In the genomic region with DNA sequence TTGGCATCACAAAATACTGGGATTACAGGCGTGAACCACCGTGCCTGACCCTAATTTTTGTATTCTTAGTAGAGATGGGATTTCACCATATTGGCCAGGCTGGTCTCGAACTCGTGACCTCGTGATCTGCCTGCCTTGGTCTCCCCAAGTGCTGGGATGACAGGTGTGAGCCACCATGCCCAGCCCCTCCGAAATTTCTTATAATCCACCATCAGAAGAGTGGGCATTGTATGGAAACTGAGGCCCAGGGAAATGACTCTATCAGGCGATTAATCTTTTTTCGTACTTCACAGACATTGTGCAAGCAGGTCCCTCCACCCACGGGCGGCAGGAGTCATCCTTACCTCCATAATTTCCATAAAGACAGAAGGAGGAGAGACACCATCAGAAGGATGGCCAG, we compare ENCODE assay signal across 21 cellular contexts. TPM values are rescaled to one million over a fixed set of nuclear protein-coding genes. Genes with fewer than 3 reads are reported as not detected.
DNase-seq lines count a peak whose midpoint lies in the region; ATAC-seq, FAIRE-seq and TF ChIP-seq lines count a peak whose summit lies in the region.
"Had no signal": no experiment of that assay in that cellular context is flagged by ENCODE, and none has a peak within 500 bp of the region (broad histone marks: within the 10 kb centered on the region; RNA-seq: fewer than 3 reads in every experiment).

No MANE protein-coding gene starts in this region.

- intact Hi-C loops in activated CD4-positive, alpha-beta T cell treated with anti-CD3 and anti-CD28 coated beads, Interleukin-2, amount 10 ng/mL, durations not matched to agents 24 days and 14 days (cut with micrococcal nuclease), result no loop called here
- intact Hi-C loops in upper lobe of right lung (cut with DNase I), result no loop called here

- H3K4me3 ChIP-seq in upper lobe of right lung, result no peak overlapping the region
- H3K4me3 ChIP-seq: HAP-1 had no signal

- no peaks in the 10 kb centered on the region for H3K36me3 ChIP-seq in upper lobe of right lung
- H3K36me3 ChIP-seq: HAP-1 had no signal

- TF ChIP-seq CTCF in upper lobe of right lung (IDR thresholded peaks at IDR 0.05), result no peak

- no peak for ATAC-seq in upper lobe of right lung

- no peaks in the 10 kb centered on the region for H3K4me1 Mint-ChIP-seq in activated CD4-positive, alpha-beta T cell treated with anti-CD3 and anti-CD28 coated beads, Interleukin-2, amount 10 ng/mL, durations not matched to agents 24 days and 14 days
- H3K4me1 Mint-ChIP-seq in activated CD4-positive, alpha-beta T cell treated with anti-CD3 and anti-CD28 coated beads, Interleukin-2, amount 10 ng/mL, durations not matched to agents 7 days and 5 days, result no peaks in the 10 kb centered on the region

- H3K27me3 Mint-ChIP-seq in activated CD4-positive, alpha-beta T cell treated with anti-CD3 and anti-CD28 coated beads, Interleukin-2, amount 10 ng/mL, durations not matched to agents 24 days and 14 days, result no peaks in the 10 kb centered on the region
- H3K27me3 Mint-ChIP-seq in activated CD4-positive, alpha-beta T cell treated with anti-CD3 and anti-CD28 coated beads, Interleukin-2, amount 10 ng/mL, durations not matched to agents 7 days and 5 days, result no peaks in the 10 kb centered on the region

- H3K36me3 Mint-ChIP-seq in activated CD4-positive, alpha-beta T cell treated with anti-CD3 and anti-CD28 coated beads, Interleukin-2, amount 10 ng/mL, durations not matched to agents 24 days and 14 days (ENCODE audit: low read depth), result peaks cover 18% of the 10 kb centered on the region
- H3K36me3 Mint-ChIP-seq in activated CD4-positive, alpha-beta T cell treated with anti-CD3 and anti-CD28 coated beads, Interleukin-2, amount 10 ng/mL, durations not matched to agents 7 days and 5 days (ENCODE audit: low read depth), result no peaks in the 10 kb centered on the region

- H3K4me3 Mint-ChIP-seq in activated CD4-positive, alpha-beta T cell treated with anti-CD3 and anti-CD28 coated beads, Interleukin-2, amount 10 ng/mL, durations not matched to agents 24 days and 14 days, result no peak overlapping the region
- H3K4me3 Mint-ChIP-seq in activated CD4-positive, alpha-beta T cell treated with anti-CD3 and anti-CD28 coated beads, Interleukin-2, amount 10 ng/mL, durations not matched to agents 7 days and 5 days, result no peak overlapping the region

- peak; percentile 48 for DNase-seq in activated CD4-positive, alpha-beta T cell treated with anti-CD3 and anti-CD28 coated beads, Interleukin-2, amount 10 ng/mL, durations not matched to agents 24 days and 14 days
- DNase-seq in activated CD4-positive, alpha-beta T cell treated with anti-CD3 and anti-CD28 coated beads, Interleukin-2, amount 10 ng/mL, durations not matched to agents 7 days and 5 days, result no peak
- peak; percentile 13 for DNase-seq in ecto neural progenitor cell (ENCODE audit: low spot score)
- DNase-seq in mesenteric fat pad (ENCODE audit: low spot score), result peak; percentile 33
- peak; percentile 18 for DNase-seq in upper lobe of right lung
- no peak for DNase-seq in NCI-H2081 treated with DMSO at 0.1 percent for 48 hours (lab: John Stamatoyannopoulos, UW)
- DNase-seq in GM12892 (ENCODE audit: insufficient read length), result no peak
- no peak for DNase-seq in SK-N-DZ (ENCODE audit: low spot score)
- DNase-seq: AML-193, DMS79 treated with DMSO at 0.1 percent for 48 hours, KG1, MV-4-11, NCI-H187, NCI-H226, NCI-H524, NCI-H82, SHP77 had no signal

- POLR2A ChIA-PET in activated CD4-positive, alpha-beta T cell treated with anti-CD3 and anti-CD28 coated beads, Interleukin-2, amount 10 ng/mL, durations not matched to agents 7 days and 5 days (lab: Charles Lee), result no interaction called here

- H3K27me3 ChIP-seq in upper lobe of right lung, result no peaks in the 10 kb centered on the region

- H3K27ac ChIP-seq in upper lobe of right lung, result no peak overlapping the region
- H3K27ac ChIP-seq: 22Rv1, C4-2B had no signal

- no peak overlapping the region for H3K27ac Mint-ChIP-seq in activated CD4-positive, alpha-beta T cell treated with anti-CD3 and anti-CD28 coated beads, Interleukin-2, amount 10 ng/mL, durations not matched to agents 24 days and 14 days
- H3K27ac Mint-ChIP-seq in activated CD4-positive, alpha-beta T cell treated with anti-CD3 and anti-CD28 coated beads, Interleukin-2, amount 10 ng/mL, durations not matched to agents 7 days and 5 days, result no peak overlapping the region

- no peak for FAIRE-seq in GM12892 (lab: Jason Lieb, UNC)

- CTCF ChIA-PET in activated CD4-positive, alpha-beta T cell treated with anti-CD3 and anti-CD28 coated beads, Interleukin-2, amount 10 ng/mL, durations not matched to agents 7 days and 5 days (lab: Charles Lee), result no interaction called here

- H3K9me3 ChIP-seq in upper lobe of right lung, result no peaks in the 10 kb centered on the region
- H3K9me3 ChIP-seq: HAP-1 had no signal

- H3K4me1 ChIP-seq in upper lobe of right lung, result no peaks in the 10 kb centered on the region
- H3K4me1 ChIP-seq: HAP-1 had no signal

- H3K9me3 Mint-ChIP-seq in activated CD4-positive, alpha-beta T cell treated with anti-CD3 and anti-CD28 coated beads, Interleukin-2, amount 10 ng/mL, durations not matched to agents 24 days and 14 days, result no peaks in the 10 kb centered on the region
- peaks cover 2% of the 10 kb centered on the region for H3K9me3 Mint-ChIP-seq in activated CD4-positive, alpha-beta T cell treated with anti-CD3 and anti-CD28 coated beads, Interleukin-2, amount 10 ng/mL, durations not matched to agents 7 days and 5 days

- no peak for TF ChIP-seq POLR2A in GM12892 (IDR thresholded peaks at IDR 0.05; ENCODE audit: low read depth, low read length)

RNA-seq across cellular contexts. Expression of a gene that starts 16.0 kb away (rescaled TPM):
- 0.95 and 1.5 TPM in 2 replicates for total RNA-seq in activated CD4-positive, alpha-beta T cell treated with anti-CD3 and anti-CD28 coated beads, Interleukin-2, amount 10 ng/mL, durations not matched to agents 24 days and 14 days
- total RNA-seq in activated CD4-positive, alpha-beta T cell treated with anti-CD3 and anti-CD28 coated beads, Interleukin-2, amount 10 ng/mL, durations not matched to agents 7 days and 5 days, result 1 to 10 TPM; 3.4 to 4.5 TPM
- total RNA-seq in mesenteric fat pad (0.22 TPM), upper lobe of right lung (1.2 TPM)
- polyA plus RNA-seq in GM12892 (2012; ENCODE audit: missing spikeins), result 1.2 TPM
- polyA plus RNA-seq in SK-N-DZ (2014; cell fraction: cytosol; rRNA removed), result not detected in 2 replicates
- not detected in 2 replicates for polyA plus RNA-seq in SK-N-DZ (2014; cell fraction: nucleus; rRNA removed)
- total RNA-seq: RPMI7951 had no signal

Comparison
In these comparisons a context has a peak if more than half of its experiments do, and no peak if none do; other contexts are left out.
1. DNase-seq: peak in activated CD4-positive, alpha-beta T cell treated with anti-CD3 and anti-CD28 coated beads, Interleukin-2, amount 10 ng/mL, durations not matched to agents 24 days and 14 days (single experiment), ecto neural progenitor cell (single experiment), mesenteric fat pad (single experiment) and upper lobe of right lung (single experiment); none in activated CD4-positive, alpha-beta T cell treated with anti-CD3 and anti-CD28 coated beads, Interleukin-2, amount 10 ng/mL, durations not matched to agents 7 days and 5 days (single experiment), NCI-H2081 treated with DMSO at 0.1 percent for 48 hours (single experiment), GM12892 (single experiment) and SK-N-DZ (single experiment).